ENCODE assay signal across 20 cellular contexts in genomic region chr5:176737746-176738699, GRCh38.
DNase-seq lines count a peak whose midpoint lies in the region; ATAC-seq and TF ChIP-seq lines count a peak whose summit lies in the region.
"Had no signal": no experiment of that assay in that cellular context is flagged by ENCODE, and none has a peak within 500 bp of the region (broad histone marks: within the 10 kb centered on the region; RNA-seq: fewer than 3 reads in every experiment).

No MANE protein-coding gene starts in this region.

- TF ChIP-seq CTCF in tibial artery (IDR thresholded peaks at IDR 0.05) = no peak

- H3K27ac Mint-ChIP-seq in activated CD4-positive, alpha-beta memory T cell treated with anti-CD3 and anti-CD28 coated beads, Interleukin-2, amount 10 ng/mL, durations not matched to agents 7 days and 5 days = no peak overlapping the region
- no peak overlapping the region for H3K27ac Mint-ChIP-seq in activated CD4-positive, alpha-beta memory T cell treated with anti-CD3 and anti-CD28 coated beads for 36 hours
- H3K27ac Mint-ChIP-seq: GM23338, immature natural killer cell had no signal

- H3K4me1 Mint-ChIP-seq in activated CD4-positive, alpha-beta memory T cell treated with anti-CD3 and anti-CD28 coated beads, Interleukin-2, amount 10 ng/mL, durations not matched to agents 7 days and 5 days = no peaks in the 10 kb centered on the region
- peaks cover 8% of the 10 kb centered on the region for H3K4me1 Mint-ChIP-seq in activated CD4-positive, alpha-beta memory T cell treated with anti-CD3 and anti-CD28 coated beads for 36 hours (ENCODE audit: low read depth)
- H3K4me1 Mint-ChIP-seq: central memory CD8-positive, alpha-beta T cell had no signal

- H3K36me3 Mint-ChIP-seq in activated CD4-positive, alpha-beta memory T cell treated with anti-CD3 and anti-CD28 coated beads, Interleukin-2, amount 10 ng/mL, durations not matched to agents 7 days and 5 days (ENCODE audit: low read depth) = no peaks in the 10 kb centered on the region
- no peaks in the 10 kb centered on the region for H3K36me3 Mint-ChIP-seq in activated CD4-positive, alpha-beta memory T cell treated with anti-CD3 and anti-CD28 coated beads for 36 hours
- H3K36me3 Mint-ChIP-seq: immature natural killer cell had no signal

- POLR2A ChIA-PET in activated CD4-positive, alpha-beta memory T cell treated with anti-CD3 and anti-CD28 coated beads, Interleukin-2, amount 10 ng/mL, durations not matched to agents 7 days and 5 days (lab: Charles Lee) = no interaction called here
- POLR2A ChIA-PET in activated CD4-positive, alpha-beta memory T cell treated with anti-CD3 and anti-CD28 coated beads for 36 hours (lab: Charles Lee) = no interaction called here

- H3K27me3 Mint-ChIP-seq in activated CD4-positive, alpha-beta memory T cell treated with anti-CD3 and anti-CD28 coated beads, Interleukin-2, amount 10 ng/mL, durations not matched to agents 7 days and 5 days = peaks cover 46% of the 10 kb centered on the region
- H3K27me3 Mint-ChIP-seq in activated CD4-positive, alpha-beta memory T cell treated with anti-CD3 and anti-CD28 coated beads for 36 hours = peaks cover 46% of the 10 kb centered on the region

- peak; percentile 2 for DNase-seq in activated CD4-positive, alpha-beta memory T cell treated with anti-CD3 and anti-CD28 coated beads, Interleukin-2, amount 10 ng/mL, durations not matched to agents 7 days and 5 days
- no peak for DNase-seq in activated CD4-positive, alpha-beta memory T cell treated with anti-CD3 and anti-CD28 coated beads for 36 hours
- peak; percentile 23 for DNase-seq in activated CD8-positive, alpha-beta memory T cell treated with anti-CD3 and anti-CD28 coated beads, Interleukin-2, amount 50 U/mL, for 48 hours
- peak; percentile 69 for DNase-seq in mesenteric fat pad (ENCODE audit: low spot score)
- DNase-seq in tibial artery = peak; percentile 12 to 46
- DNase-seq in stimulated activated naive CD4-positive, alpha-beta T cell (lab: John Stamatoyannopoulos, UW) = no peak
- DNase-seq in LoVo (ENCODE audit: low spot score) = no peak
- DNase-seq: amniotic stem cell; DMS153; immature natural killer cell; NCI-H2029 treated with DMSO at 0.1 percent for 48 hours; NCI-H446 treated with DMSO at 0.1 percent for 48 hours; stimulated activated CD4-positive, alpha-beta T cell treated with anti-CD3 and anti-CD28 coated beads, Interleukin-4, amount 100 ng/mL, for 24 hours had no signal

- H3K9me3 Mint-ChIP-seq in activated CD4-positive, alpha-beta memory T cell treated with anti-CD3 and anti-CD28 coated beads, Interleukin-2, amount 10 ng/mL, durations not matched to agents 7 days and 5 days = no peaks in the 10 kb centered on the region
- H3K9me3 Mint-ChIP-seq in activated CD4-positive, alpha-beta memory T cell treated with anti-CD3 and anti-CD28 coated beads for 36 hours = no peaks in the 10 kb centered on the region
- H3K9me3 Mint-ChIP-seq: central memory CD8-positive, alpha-beta T cell; GM23338 had no signal

- no peak for ATAC-seq in GM18502 (IDR thresholded peaks at IDR 0.05; ENCODE audit: poor library complexity, unreplicated experiment)
- ATAC-seq: GM23338, heart left ventricle, pancreas had no signal

- H3K36me3 ChIP-seq in tibial artery = no peaks in the 10 kb centered on the region
- H3K36me3 ChIP-seq: heart left ventricle, pancreas had no signal

- peaks cover 0 to 81% of the 10 kb centered on the region in 2 donors for H3K27me3 ChIP-seq in tibial artery

- CTCF ChIA-PET in activated CD4-positive, alpha-beta memory T cell treated with anti-CD3 and anti-CD28 coated beads, Interleukin-2, amount 10 ng/mL, durations not matched to agents 7 days and 5 days (lab: Charles Lee) = interaction anchor here (0.8 kb wide), 1 partner anchor 77 kb away, joined by 3 read pairs; no protein-coding TSS in a partner anchor
- CTCF ChIA-PET in activated CD4-positive, alpha-beta memory T cell treated with anti-CD3 and anti-CD28 coated beads for 36 hours (lab: Charles Lee) = interaction anchor here (1.4 kb wide), 1 partner anchor 77 kb away, joined by 4 read pairs; no protein-coding TSS in a partner anchor

- H3K27ac ChIP-seq in tibial artery = no peak overlapping the region
- H3K27ac ChIP-seq: heart left ventricle, pancreas, RWPE1 had no signal

- no peaks in the 10 kb centered on the region for H3K9me3 ChIP-seq in tibial artery
- H3K9me3 ChIP-seq: heart left ventricle, pancreas had no signal

- peaks cover 0 to 2% (median under 1%) of the 10 kb centered on the region in 4 donors for H3K4me1 ChIP-seq in tibial artery
- H3K4me1 ChIP-seq: pancreas had no signal

- no peak overlapping the region for H3K4me3 ChIP-seq in tibial artery
- H3K4me3 ChIP-seq: GM23338, heart left ventricle, lung, pancreas had no signal

- no peak overlapping the region for H3K4me3 Mint-ChIP-seq in activated CD4-positive, alpha-beta memory T cell treated with anti-CD3 and anti-CD28 coated beads, Interleukin-2, amount 10 ng/mL, durations not matched to agents 7 days and 5 days
- H3K4me3 Mint-ChIP-seq in activated CD4-positive, alpha-beta memory T cell treated with anti-CD3 and anti-CD28 coated beads for 36 hours = no peak overlapping the region
- H3K4me3 Mint-ChIP-seq: central memory CD8-positive, alpha-beta T cell; GM23338; immature natural killer cell had no signal

- intact Hi-C loops in activated CD4-positive, alpha-beta memory T cell treated with anti-CD3 and anti-CD28 coated beads for 36 hours (cut with micrococcal nuclease) = no loop called here
- intact Hi-C loops in tibial artery (cut with DNase I; ENCODE audit: low total_unique reads) = no loop called here

Comparison
In these comparisons a context has a peak if more than half of its experiments do, and no peak if none do; other contexts are left out.
1. DNase-seq: peak in activated CD4-positive, alpha-beta memory T cell treated with anti-CD3 and anti-CD28 coated beads, Interleukin-2, amount 10 ng/mL, durations not matched to agents 7 days and 5 days (single experiment), activated CD8-positive, alpha-beta memory T cell treated with anti-CD3 and anti-CD28 coated beads, Interleukin-2, amount 50 U/mL, for 48 hours (single experiment), mesenteric fat pad (single experiment) and tibial artery (2 of 2); none in activated CD4-positive, alpha-beta memory T cell treated with anti-CD3 and anti-CD28 coated beads for 36 hours (single experiment), stimulated activated naive CD4-positive, alpha-beta T cell (0 of 6) and LoVo (single experiment).